ENCODE assay signal across 24 cellular contexts in genomic region chr18:7562491-7562890, GRCh38. TPM values are rescaled to one million over a fixed set of nuclear protein-coding genes. Genes with fewer than 3 reads are reported as not detected.
DNase-seq lines count a peak whose midpoint lies in the region; ATAC-seq, FAIRE-seq and TF ChIP-seq lines count a peak whose summit lies in the region.
"Had no signal": no experiment of that assay in that cellular context is flagged by ENCODE, and none has a peak within 500 bp of the region (broad histone marks: within the 10 kb centered on the region; RNA-seq: fewer than 3 reads in every experiment).

No MANE protein-coding gene starts in this region.

- POLR2A ChIA-PET in endothelial cell of umbilical vein (lab: Charles Lee) = no interaction called here

- no peaks in the 10 kb centered on the region for H3K9me1 ChIP-seq in endothelial cell of umbilical vein (replicated peaks; ENCODE audit: control insufficient read depth, extremely low read depth, insufficient read depth, low read length)

- CTCF ChIA-PET in endothelial cell of umbilical vein (lab: Charles Lee) = interaction anchor here (1.4 to 1.9 kb wide), 2 partner anchors 110 to 290 kb away, joined by 4 to 19 read pairs; no protein-coding TSS in a partner anchor

- H3K9ac ChIP-seq in endothelial cell of umbilical vein (replicated peaks; ENCODE audit: extremely low read depth, insufficient read depth, low read length) (no peak overlapping the region), muscle layer of colon (ENCODE audit: low read length) (no peak overlapping the region)

- H4K20me1 ChIP-seq in endothelial cell of umbilical vein (replicated peaks; ENCODE audit: control insufficient read depth, extremely low read depth, insufficient read depth, low read length) = no peaks in the 10 kb centered on the region

- peak; percentile 46 for FAIRE-seq in endothelial cell of umbilical vein (lab: Jason Lieb, UNC)
- FAIRE-seq: GM12892, GM18507 had no signal

- no peaks in the 10 kb centered on the region for H3K79me2 ChIP-seq in endothelial cell of umbilical vein (ENCODE audit: control insufficient read depth, insufficient read depth, low read length)

- WGBS in heart left ventricle, 4 donors = 57 to 70% (median 67%) methylated on average over 6 of the region's 6 CpGs
- 67 to 69% methylated on average over 6 of the region's 6 CpGs for WGBS in transverse colon (ENCODE audit: low coverage in 1 of 2), 2 donors
- 52 to 53% methylated on average over 6 of the region's 6 CpGs for whole genome bisulfite sequencing in body of pancreas, 2 donors

- H3K4me3 ChIP-seq in heart left ventricle (no peak overlapping the region), endothelial cell of umbilical vein (replicated peaks in 1 of 3; ENCODE audit: insufficient read depth in 1 of 3, low read depth in 1 of 3, low read length in 3 of 3) (no peak overlapping the region), muscle layer of colon (ENCODE audit: low read depth in 1 of 2, low read length in 2 of 2) (no peak overlapping the region), transverse colon (no peak overlapping the region), body of pancreas (no peak overlapping the region)

- H3K27ac ChIP-seq in heart left ventricle (peak overlapping the region in 10 of 12 donors; percentile 3 to 58 (median 14)), endothelial cell of umbilical vein (ENCODE audit: insufficient read depth, low read depth, low read length) (no peak overlapping the region), muscle layer of colon (ENCODE audit: low read depth, low read length) (peak overlapping the region; percentile 36), transverse colon (peak overlapping the region in 3 of 4 donors; percentile 1 to 43 (median 28)), body of pancreas (no peak overlapping the region)

- H2AFZ ChIP-seq in endothelial cell of umbilical vein (ENCODE audit: low read depth, low read length) = peak overlapping the region; percentile 64

- no peaks in the 10 kb centered on the region for H3K36me3 ChIP-seq in heart left ventricle
- H3K36me3 ChIP-seq in endothelial cell of umbilical vein (ENCODE audit: control insufficient read depth in 2 of 2, extremely low read depth in 1 of 2, insufficient read depth in 2 of 2, low read length in 2 of 2) = no peaks in the 10 kb centered on the region
- H3K36me3 ChIP-seq in muscle layer of colon (ENCODE audit: insufficient read depth, low read length) = no peaks in the 10 kb centered on the region
- no peaks in the 10 kb centered on the region for H3K36me3 ChIP-seq in transverse colon
- no peaks in the 10 kb centered on the region for H3K36me3 ChIP-seq in body of pancreas (replicated peaks in 1 of 2; ENCODE audit: insufficient read depth in 1 of 2, low read depth in 2 of 2)

- H3K4me2 ChIP-seq in endothelial cell of umbilical vein (ENCODE audit: insufficient read depth, low read length) = no peak overlapping the region

- TF ChIP-seq POLR2A in heart left ventricle (IDR thresholded peaks at IDR 0.05) = no peak
- no peak for TF ChIP-seq POLR2A in endothelial cell of umbilical vein (IDR thresholded peaks at IDR 0.05; ENCODE audit: low read depth, low read length)
- no peak for TF ChIP-seq POLR2A in transverse colon (IDR thresholded peaks at IDR 0.05)
- TF ChIP-seq POLR2A in body of pancreas (IDR thresholded peaks at IDR 0.05) = no peak

- H3K9me3 ChIP-seq in heart left ventricle (no peaks in the 10 kb centered on the region), endothelial cell of umbilical vein (replicated peaks; ENCODE audit: control insufficient read depth, insufficient read depth, low read length) (no peaks in the 10 kb centered on the region), muscle layer of colon (ENCODE audit: low read length) (no peaks in the 10 kb centered on the region), transverse colon (no peaks in the 10 kb centered on the region), body of pancreas (no peaks in the 10 kb centered on the region)

- peaks cover 0 to 13% (median 0%) of the 10 kb centered on the region in 9 donors for H3K27me3 ChIP-seq in heart left ventricle
- H3K27me3 ChIP-seq in endothelial cell of umbilical vein (ENCODE audit: control insufficient read depth in 2 of 2, insufficient read depth in 2 of 2, low read length in 2 of 2) = no peaks in the 10 kb centered on the region
- no peaks in the 10 kb centered on the region for H3K27me3 ChIP-seq in muscle layer of colon (ENCODE audit: control insufficient read depth in 1 of 2, insufficient read depth in 2 of 2, low read length in 2 of 2)
- peaks cover 20% of the 10 kb centered on the region for H3K27me3 ChIP-seq in transverse colon
- H3K27me3 ChIP-seq in body of pancreas = no peaks in the 10 kb centered on the region

- intact Hi-C loops in heart left ventricle (cut with DNase I) = loop anchor here in 7 of 10 donors (5.0 to 10.0 kb wide), 6 partner anchors 108 to 912 kb away; no protein-coding TSS in a partner anchor
- intact Hi-C loops in cardiac septum (cut with DNase I) = no loop called here
- intact Hi-C loops in endothelial cell of umbilical vein (cut with micrococcal nuclease) = no loop called here
- intact Hi-C loops in transverse colon (cut with DNase I; ENCODE audit: low total_unique reads) = no loop called here
- intact Hi-C loops in body of pancreas (cut with DNase I) = no loop called here

- no TSS peak for BruUV-seq in endothelial cell of umbilical vein (replicated peaks; lab: Mats Ljungman, UMichigan)

- H3K4me1 ChIP-seq in heart left ventricle = peaks cover 0 to 64% (median 25%) of the 10 kb centered on the region in 12 donors
- peaks cover 27% of the 10 kb centered on the region for H3K4me1 ChIP-seq in endothelial cell of umbilical vein (ENCODE audit: control insufficient read depth, extremely low read depth, insufficient read depth, low read length)
- peaks cover 39% of the 10 kb centered on the region for H3K4me1 ChIP-seq in muscle layer of colon (ENCODE audit: insufficient read depth, low read length)
- peaks cover 4 to 18% (median 11%) of the 10 kb centered on the region in 4 donors for H3K4me1 ChIP-seq in transverse colon
- peaks cover 14% of the 10 kb centered on the region for H3K4me1 ChIP-seq in body of pancreas

- DNase-seq in heart left ventricle = no peak
- DNase-seq in cardiac septum (ENCODE audit: low spot score) = no peak
- DNase-seq in endothelial cell of umbilical vein (ENCODE audit: low read depth, low spot score) = no peak
- DNase-seq in transverse colon = no peak
- DNase-seq in nucleus accumbens (lab: John Stamatoyannopoulos, UW) = no peak
- DNase-seq in LoVo (ENCODE audit: low spot score) = no peak
- DNase-seq in body of pancreas = no peak
- DNase-seq: AML-193; C1 segment of cervical spinal cord; Calu3; CD8-positive, alpha-beta memory T cell; DMS153; Kasumi-1; MM.1S; NCI-H1092; NCI-H1436; NCI-H187 treated with DMSO at 0.1 percent for 48 hours; NK-92 treated with Interleukin-12 subunit alpha and Interleukin-12 subunit beta, amount 100 ng/mL, for 24 hours had no signal

- dilution Hi-C loops in endothelial cell of umbilical vein (cut with MboI; ENCODE audit: extremely low pct_ligation_motif_present, low sequenced_read_pairs) = no loop called here

- TF ChIP-seq CTCF in heart left ventricle (IDR thresholded peaks at IDR 0.05) (no peak), endothelial cell of umbilical vein (IDR thresholded peaks at IDR 0.05; ENCODE audit: extremely low read depth in 1 of 2, insufficient read depth in 1 of 2, low read depth in 1 of 2, low read length in 2 of 2) (no peak), transverse colon (IDR thresholded peaks at IDR 0.05) (no peak), body of pancreas (IDR thresholded peaks at IDR 0.05) (no peak)

- in situ Hi-C loops in transverse colon (cut with MboI; ENCODE audit: low pct_ligation_motif_present in 1 of 4, low pct_unique_long_range_greater_than_20kb in 1 of 4, low sequenced_read_pairs in 3 of 4) = loop anchor here in 2 of 4 donors (25.0 kb wide), 2 partner anchors 275 to 300 kb away; no protein-coding TSS in a partner anchor

- no peak for TF ChIP-seq EP300 in transverse colon (IDR thresholded peaks at IDR 0.05; ENCODE audit: low read depth)

- ATAC-seq in heart left ventricle (no peak), body of pancreas (no peak)
- ATAC-seq: Panc1, SK-N-SH treated with all-trans-retinoic acid at 6 μM for 48 hours had no signal

TF ChIP-seq in endothelial cell of umbilical vein, 7 proteins besides CTCF, POLR2A, EP300 and RAD21:
- TF ChIP-seq EZH2 (IDR thresholded peaks at IDR 0.05; ENCODE audit: borderline replicate concordance, low read depth, low read length, severe bottlenecking) (no peak), GATA2 (IDR thresholded peaks at IDR 0.05; ENCODE audit: insufficient read depth, insufficient read length, low read depth, low read length) (peak; percentile 32)

RNA-seq across cellular contexts. Expression of gene PTPRM, which starts 4.6 kb away (rescaled TPM):
- total RNA-seq in heart left ventricle = 100 to 1,000 TPM; 103 to 186 (median 132) TPM
- polyA plus RNA-seq in heart left ventricle = 10 to 100 TPM; 93.8 to 98.8 TPM
- 132 TPM for total RNA-seq in cardiac septum
- 34.7 and 43.7 TPM in 2 replicates for total RNA-seq in endothelial cell of umbilical vein
- 37.4 and 42.2 TPM in 2 replicates for polyA plus RNA-seq in endothelial cell of umbilical vein
- 26.9 and 33.0 TPM in 2 replicates for polyA plus RNA-seq in endothelial cell of umbilical vein (2011; cell fraction: cytosol; rRNA removed)
- 155 and 181 TPM in 2 replicates for polyA plus RNA-seq in endothelial cell of umbilical vein (2011; cell fraction: nucleus; rRNA removed)
- polyA plus RNA-seq in endothelial cell of umbilical vein (2012) = 11.4 and 18.5 TPM in 2 replicates
- polyA minus RNA-seq in endothelial cell of umbilical vein = 63.9 and 101 TPM in 2 replicates
- 19.9 TPM for polyA minus RNA-seq in endothelial cell of umbilical vein (2011; cell fraction: cytosol; rRNA and poly(A)+ RNA removed)
- polyA minus RNA-seq in endothelial cell of umbilical vein (2011; cell fraction: nucleus; rRNA and poly(A)+ RNA removed) = 137 and 188 TPM in 2 replicates
- total RNA-seq in transverse colon = 10 to 100 TPM; 22.5 to 92.5 (median 39.2) TPM
- total RNA-seq in body of pancreas = 10 to 100 TPM; 38.2 to 48.0 TPM
- total RNA-seq: G401 had no signal

Comparison
In these comparisons a context has a peak if more than half of its experiments do, and no peak if none do; other contexts are left out.
1. intact Hi-C loops: an anchor here in heart left ventricle (5.0 to 10.0 kb wide); none called in cardiac septum, endothelial cell of umbilical vein, transverse colon and body of pancreas.
2. H3K27ac ChIP-seq: peak in heart left ventricle (10 of 12), muscle layer of colon (single experiment) and transverse colon (3 of 4); none in endothelial cell of umbilical vein (single experiment) and body of pancreas (0 of 4).